16 cellular contexts compared by ENCODE assay signal in genomic region chr4:109989044-109989443, GRCh38.
DNase-seq lines count a peak whose midpoint lies in the region; ATAC-seq and TF ChIP-seq lines count a peak whose summit lies in the region.
"Had no signal": no experiment of that assay in that cellular context is flagged by ENCODE, and none has a peak within 500 bp of the region (broad histone marks: within the 10 kb centered on the region; RNA-seq: fewer than 3 reads in every experiment).

No MANE protein-coding gene starts in this region.

- CTCF ChIA-PET in HCT116 (lab: Charles Lee) = interaction anchor here (1.7 kb wide), 1 partner anchor 11 kb away, joined by 4 read pairs; no protein-coding TSS in a partner anchor

- H3K9me3 Mint-ChIP-seq in natural killer cell treated with Interleukin-12 subunit alpha and Interleukin-12 subunit beta and Interleukin-15 and Interleukin-18, amount 100 ng/mL, for 72 hours = no peaks in the 10 kb centered on the region

- TF ChIP-seq CTCF in HCT116 (IDR thresholded peaks at IDR 0.05 in 2 of 3, conservative IDR thresholded peaks at IDR 0.05 in 1 of 3; ENCODE audit: borderline replicate concordance in 1 of 3, insufficient read depth in 1 of 3, low read depth in 2 of 3, low read length in 2 of 3) (no peak), omental fat pad (IDR thresholded peaks at IDR 0.05) (no peak)

- BruUV-seq in HCT116 (replicated peaks; lab: Mats Ljungman, UMichigan) = no TSS peak

- RAD21 ChIA-PET in HCT116 (lab: Charles Lee; ENCODE audit: low non-redundant PET in 1 of 2, low total read pairs in 2 of 2, uncharacterized antibody in 2 of 2, unreplicated experiment in 2 of 2) = no interaction called here

- H3K27ac ChIP-seq in HCT116 (ENCODE audit: low read depth, low read length) (no peak overlapping the region), epithelial cell of prostate (peak overlapping the region; percentile 96)
- H3K27ac ChIP-seq: ascending aorta had no signal

- H3K4me1 ChIP-seq in HCT116 (ENCODE audit: control insufficient read depth in 1 of 2, insufficient read depth in 2 of 2, low read length in 2 of 2) = peaks cover 0 to 11% of the 10 kb centered on the region in 2 experiments; a peak in 2 of 4 replicates
- H3K4me1 ChIP-seq: ascending aorta had no signal

- POLR2A ChIA-PET in HCT116 (lab: Charles Lee) = no interaction called here

- H3K9me2 ChIP-seq in HCT116 (ENCODE audit: insufficient read depth) = 0 out of 2 replicates have a peak, but pooled peaks cover 2% of the 10 kb centered on the region

- H3K4me3 Mint-ChIP-seq in natural killer cell treated with Interleukin-12 subunit alpha and Interleukin-12 subunit beta and Interleukin-15 and Interleukin-18, amount 100 ng/mL, for 72 hours = no peak overlapping the region

- no peaks in the 10 kb centered on the region for H3K36me3 ChIP-seq in HCT116 (ENCODE audit: control insufficient read depth in 1 of 2, insufficient read depth in 2 of 2, low read length in 2 of 2)
- H3K36me3 ChIP-seq: ascending aorta had no signal

- ATAC-seq in HCT116 (peak; percentile 72), omental fat pad (ENCODE audit: low FRiP score) (peak; percentile 91)
- ATAC-seq in natural killer cell treated with Interleukin-12 subunit alpha and Interleukin-12 subunit beta and Interleukin-15 and Interleukin-18, amount 100 ng/mL, for 72 hours = no peak

- H3K4me3 ChIP-seq in HCT116 (replicated peaks in 1 of 2; ENCODE audit: low read depth in 1 of 2, low read length in 2 of 2) = peak overlapping the region in 1 of 2 experiments; percentile 3; a peak in 1 of 4 replicates
- H3K4me3 ChIP-seq: ascending aorta had no signal

- intact Hi-C loops in HCT116 (cut with micrococcal nuclease) = no loop called here

- TF ChIP-seq RAD21 in HCT116 (IDR thresholded peaks at IDR 0.05; ENCODE audit: low read depth) = no peak

- no peak overlapping the region for H3K27ac Mint-ChIP-seq in natural killer cell treated with Interleukin-12 subunit alpha and Interleukin-12 subunit beta and Interleukin-15 and Interleukin-18, amount 100 ng/mL, for 72 hours

- H3K9ac ChIP-seq in HCT116 (ENCODE audit: low read length) = no peak overlapping the region

- peaks cover 3 to 10% of the 10 kb centered on the region in 2 donors for H3K27me3 Mint-ChIP-seq in natural killer cell treated with Interleukin-12 subunit alpha and Interleukin-12 subunit beta and Interleukin-15 and Interleukin-18, amount 100 ng/mL, for 72 hours

- no peaks in the 10 kb centered on the region for H3K36me3 Mint-ChIP-seq in natural killer cell treated with Interleukin-12 subunit alpha and Interleukin-12 subunit beta and Interleukin-15 and Interleukin-18, amount 100 ng/mL, for 72 hours

- no peaks in the 10 kb centered on the region for H3K9me3 ChIP-seq in HCT116 (ENCODE audit: control insufficient read depth in 1 of 2, insufficient read depth in 1 of 2, low read depth in 1 of 2, low read length in 2 of 2)
- H3K9me3 ChIP-seq: ascending aorta had no signal

- DNase-seq in HCT116 (ENCODE audit: low read depth, low spot score) = peak; percentile 50
- DNase-seq in NCI-H226 = peak; percentile 79
- DNase-seq in epithelial cell of prostate (ENCODE audit: low read depth, low spot score) = peak; percentile 97
- DNase-seq in omental fat pad (ENCODE audit: low spot score) = no peak
- DNase-seq in effector CD4-positive, alpha-beta T cell = no peak
- no peak for DNase-seq in natural killer cell treated with Interleukin-12 subunit alpha and Interleukin-12 subunit beta and Interleukin-15 and Interleukin-18, amount 100 ng/mL, for 72 hours (ENCODE audit: low spot score)
- no peak for DNase-seq in NCI-H2107 treated with DMSO at 0.1 percent for 48 hours (lab: John Stamatoyannopoulos, UW; ENCODE audit: unreplicated experiment)
- DNase-seq in SK-N-DZ (ENCODE audit: low spot score) = no peak
- DNase-seq: activated CD4-positive, alpha-beta T cell treated with anti-CD3 and anti-CD28 coated beads for 1 hour; activated naive CD4-positive, alpha-beta T cell; cortex of kidney; GF-D8; NCI-H2081; occipital lobe; SHP77 had no signal

- H2AFZ ChIP-seq in HCT116 (ENCODE audit: low read depth, low read length, poor library complexity, severe bottlenecking) = peak overlapping the region; percentile 86

- peak overlapping the region; percentile 58 for H3K4me2 ChIP-seq in HCT116 (ENCODE audit: low read length)

- TF ChIP-seq POLR2A in HCT116 (IDR thresholded peaks at IDR 0.05; ENCODE audit: borderline replicate concordance, extremely low read depth, insufficient read depth, insufficient read length) = no peak

- no peaks in the 10 kb centered on the region for H4K20me1 ChIP-seq in HCT116 (ENCODE audit: insufficient read depth)

- no peaks in the 10 kb centered on the region for H3K27me3 ChIP-seq in HCT116 (ENCODE audit: insufficient read depth, low read length)
- H3K27me3 ChIP-seq: ascending aorta had no signal

- no peaks in the 10 kb centered on the region for H3K4me1 Mint-ChIP-seq in natural killer cell treated with Interleukin-12 subunit alpha and Interleukin-12 subunit beta and Interleukin-15 and Interleukin-18, amount 100 ng/mL, for 72 hours (ENCODE audit: low read depth in 2 of 2)

- H3K79me2 ChIP-seq in HCT116 (ENCODE audit: insufficient read depth, low read length) = no peaks in the 10 kb centered on the region

TF ChIP-seq in HCT116, 20 proteins besides CTCF, POLR2A, EP300 and RAD21 (continues in another document):
- TF ChIP-seq SRF (IDR thresholded peaks at IDR 0.05; ENCODE audit: low read depth) (no peak), SP1 (IDR thresholded peaks at IDR 0.05; ENCODE audit: low read depth) (peak; percentile 57; the same call in 1 of the 2 replicates), SIN3A (IDR thresholded peaks at IDR 0.05; ENCODE audit: low read depth) (no peak), TCF7L2 (IDR thresholded peaks at IDR 0.05; ENCODE audit: borderline replicate concordance, extremely low read depth, insufficient read depth, insufficient read length) (no peak), ELF1 (IDR thresholded peaks at IDR 0.05; ENCODE audit: borderline replicate concordance, low read depth) (no peak), EZH2 (IDR thresholded peaks at IDR 0.05) (no peak), JUND (IDR thresholded peaks at IDR 0.05) (peak; percentile 58; the same call in 1 of the 2 replicates), CEBPB (IDR thresholded peaks at IDR 0.05; ENCODE audit: low read depth) (peak; percentile 97), ZFX (IDR thresholded peaks at IDR 0.05) (no peak), FOSL1 (IDR thresholded peaks at IDR 0.05; ENCODE audit: low read depth) (peak; percentile 57), ZNF274 (IDR thresholded peaks at IDR 0.05; ENCODE audit: low read depth, low read length) (no peak), POLR2AphosphoS5 (IDR thresholded peaks at IDR 0.05; ENCODE audit: low read depth, low read length) (no peak), EGR1 (IDR thresholded peaks at IDR 0.05; ENCODE audit: low read depth) (no peak), CBX3 (IDR thresholded peaks at IDR 0.05; ENCODE audit: low read depth) (peak; percentile 66; the same call in 1 of the 2 replicates), MAX (IDR thresholded peaks at IDR 0.05) (peak; percentile 63)
- TF ChIP-seq, protein P1, sequence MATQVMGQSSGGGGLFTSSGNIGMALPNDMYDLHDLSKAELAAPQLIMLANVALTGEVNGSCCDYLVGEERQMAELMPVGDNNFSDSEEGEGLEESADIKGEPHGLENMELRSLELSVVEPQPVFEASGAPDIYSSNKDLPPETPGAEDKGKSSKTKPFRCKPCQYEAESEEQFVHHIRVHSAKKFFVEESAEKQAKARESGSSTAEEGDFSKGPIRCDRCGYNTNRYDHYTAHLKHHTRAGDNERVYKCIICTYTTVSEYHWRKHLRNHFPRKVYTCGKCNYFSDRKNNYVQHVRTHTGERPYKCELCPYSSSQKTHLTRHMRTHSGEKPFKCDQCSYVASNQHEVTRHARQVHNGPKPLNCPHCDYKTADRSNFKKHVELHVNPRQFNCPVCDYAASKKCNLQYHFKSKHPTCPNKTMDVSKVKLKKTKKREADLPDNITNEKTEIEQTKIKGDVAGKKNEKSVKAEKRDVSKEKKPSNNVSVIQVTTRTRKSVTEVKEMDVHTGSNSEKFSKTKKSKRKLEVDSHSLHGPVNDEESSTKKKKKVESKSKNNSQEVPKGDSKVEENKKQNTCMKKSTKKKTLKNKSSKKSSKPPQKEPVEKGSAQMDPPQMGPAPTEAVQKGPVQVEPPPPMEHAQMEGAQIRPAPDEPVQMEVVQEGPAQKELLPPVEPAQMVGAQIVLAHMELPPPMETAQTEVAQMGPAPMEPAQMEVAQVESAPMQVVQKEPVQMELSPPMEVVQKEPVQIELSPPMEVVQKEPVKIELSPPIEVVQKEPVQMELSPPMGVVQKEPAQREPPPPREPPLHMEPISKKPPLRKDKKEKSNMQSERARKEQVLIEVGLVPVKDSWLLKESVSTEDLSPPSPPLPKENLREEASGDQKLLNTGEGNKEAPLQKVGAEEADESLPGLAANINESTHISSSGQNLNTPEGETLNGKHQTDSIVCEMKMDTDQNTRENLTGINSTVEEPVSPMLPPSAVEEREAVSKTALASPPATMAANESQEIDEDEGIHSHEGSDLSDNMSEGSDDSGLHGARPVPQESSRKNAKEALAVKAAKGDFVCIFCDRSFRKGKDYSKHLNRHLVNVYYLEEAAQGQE (IDR thresholded peaks at IDR 0.05; ENCODE audit: low read depth) = no peak
- TF ChIP-seq, protein P2, sequence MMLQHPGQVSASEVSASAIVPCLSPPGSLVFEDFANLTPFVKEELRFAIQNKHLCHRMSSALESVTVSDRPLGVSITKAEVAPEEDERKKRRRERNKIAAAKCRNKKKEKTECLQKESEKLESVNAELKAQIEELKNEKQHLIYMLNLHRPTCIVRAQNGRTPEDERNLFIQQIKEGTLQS (IDR thresholded peaks at IDR 0.05) = no peak

Comparison
In these comparisons a context has a peak if more than half of its experiments do, and no peak if none do; other contexts are left out.
1. ATAC-seq: peak in HCT116 (single experiment) and omental fat pad (single experiment); none in natural killer cell treated with Interleukin-12 subunit alpha and Interleukin-12 subunit beta and Interleukin-15 and Interleukin-18, amount 100 ng/mL, for 72 hours (0 of 2).
2. DNase-seq: peak in HCT116 (single experiment), NCI-H226 (single experiment) and epithelial cell of prostate (single experiment); none in omental fat pad (single experiment), effector CD4-positive, alpha-beta T cell (single experiment), natural killer cell treated with Interleukin-12 subunit alpha and Interleukin-12 subunit beta and Interleukin-15 and Interleukin-18, amount 100 ng/mL, for 72 hours (single experiment), NCI-H2107 treated with DMSO at 0.1 percent for 48 hours (single experiment) and SK-N-DZ (single experiment).